18 cellular contexts compared by ENCODE assay signal in the genomic region with DNA sequence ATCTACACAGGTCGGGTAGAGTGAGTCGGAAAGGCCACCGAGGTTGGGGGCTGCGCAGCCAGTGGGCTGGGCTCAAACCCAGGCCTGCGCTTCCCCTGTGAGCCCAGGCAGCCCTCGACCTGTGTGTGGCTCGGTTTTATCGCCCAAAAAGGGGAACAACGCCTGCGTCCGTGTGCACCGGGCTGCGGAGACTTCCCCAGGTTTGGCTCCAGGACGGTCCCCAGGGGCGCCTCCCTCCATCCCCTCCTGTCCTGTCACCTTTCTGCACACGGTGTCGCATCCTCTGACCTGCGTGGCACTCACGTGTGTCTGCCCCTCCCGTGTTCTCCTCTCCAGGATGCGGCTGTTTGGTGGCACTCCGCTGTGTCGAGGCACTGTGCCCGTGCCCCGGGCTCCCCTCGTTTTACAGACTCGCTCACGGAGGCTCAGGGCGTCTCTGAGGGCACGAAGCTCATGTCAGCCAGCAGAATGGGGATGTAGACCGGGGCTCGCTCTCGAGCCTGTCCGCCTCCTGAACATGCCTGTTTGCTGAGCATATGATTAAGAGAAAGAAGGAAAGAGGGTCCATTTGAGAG.
"Had no signal": no experiment of that assay in that cellular context is flagged by ENCODE, and none has a peak within 500 bp of the region (broad histone marks: within the 10 kb centered on the region; RNA-seq: fewer than 3 reads in every experiment).

No MANE protein-coding gene starts in this region.

- H3K4me3 ChIP-seq: esophagus squamous epithelium, gastrocnemius medialis, heart left ventricle, thyroid gland had no signal

- DNase-seq: activated CD4-positive, alpha-beta T cell treated with anti-CD3 and anti-CD28 coated beads for 1 hour; activated CD4-positive, alpha-beta T cell treated with anti-CD3 and anti-CD28 coated beads, Interleukin-2, amount 50 U/mL, for 1 hour; activated T-cell treated with anti-CD3 and anti-CD28 coated beads, Interleukin-2, amount 50 U/mL, for 24 hours; aorta; effector memory CD8-positive, alpha-beta T cell; esophagus squamous epithelium; gastrocnemius medialis; heart left ventricle; stimulated activated CD4-positive, alpha-beta T cell treated with anti-CD3 and anti-CD28 coated beads, Interleukin-12 subunit alpha, Interleukin-12 subunit beta, amount 100 ng/mL, for 4 hours; stimulated activated CD4-positive, alpha-beta T cell treated with anti-CD3 and anti-CD28 coated beads, Interleukin-4, amount 100 ng/mL, for 4 hours; stimulated activated naive CD8-positive, alpha-beta T cell treated with anti-CD3 and anti-CD28 coated beads, Interleukin-15, Interleukin-2, amounts not matched to agents 100 U/mL and 50 U/mL, for 24 hours; thyroid gland; WERI-Rb-1 had no signal

- H3K27me3 Mint-ChIP-seq: activated T-cell treated with anti-CD3 and anti-CD28 coated beads, Interleukin-2, amount 50 U/mL, for 24 hours; activated T-helper 17 cell treated with anti-CD3 and anti-CD28 coated beads, Interleukin-2, amount 50 U/mL, for 72 hours; brain had no signal

- ATAC-seq: activated naive CD4-positive, alpha-beta T cell treated with anti-CD3 and anti-CD28 coated beads, Interleukin-2, amount 50 U/mL, for 72 hours; activated T-helper 17 cell treated with anti-CD3 and anti-CD28 coated beads, Interleukin-2, amount 50 U/mL, for 72 hours; effector memory CD8-positive, alpha-beta T cell; gastrocnemius medialis; stimulated activated naive CD8-positive, alpha-beta T cell treated with anti-CD3 and anti-CD28 coated beads, Interleukin-15, Interleukin-2, amounts not matched to agents 100 U/mL and 50 U/mL, for 24 hours had no signal

- H3K4me3 Mint-ChIP-seq: activated T-cell treated with anti-CD3 and anti-CD28 coated beads, Interleukin-2, amount 50 U/mL, for 24 hours; activated T-helper 17 cell treated with anti-CD3 and anti-CD28 coated beads, Interleukin-2, amount 50 U/mL, for 72 hours; brain; effector memory CD8-positive, alpha-beta T cell; memory B cell; T-helper 2 cell treated with Interferon-gamma antibody and Interleukin-4, amounts not matched to agents 5 μg/mL and 100 μg/mL, for 36 hours had no signal

- H3K27me3 ChIP-seq: esophagus squamous epithelium, heart left ventricle, thyroid gland had no signal

- H3K27ac Mint-ChIP-seq: activated T-cell treated with anti-CD3 and anti-CD28 coated beads, Interleukin-2, amount 50 U/mL, for 24 hours; activated T-helper 17 cell treated with anti-CD3 and anti-CD28 coated beads, Interleukin-2, amount 50 U/mL, for 72 hours; effector memory CD8-positive, alpha-beta T cell; memory B cell; T-helper 2 cell treated with Interferon-gamma antibody and Interleukin-4, amounts not matched to agents 5 μg/mL and 100 μg/mL, for 36 hours had no signal

- H3K36me3 ChIP-seq: esophagus squamous epithelium, gastrocnemius medialis, thyroid gland, WERI-Rb-1 had no signal

- H3K36me3 Mint-ChIP-seq: memory B cell had no signal

- H3K4me1 Mint-ChIP-seq: activated T-helper 17 cell treated with anti-CD3 and anti-CD28 coated beads, Interleukin-2, amount 50 U/mL, for 72 hours; memory B cell had no signal

- H3K27ac ChIP-seq: thyroid gland, WERI-Rb-1 had no signal

- H3K9me3 ChIP-seq: esophagus squamous epithelium, gastrocnemius medialis, heart left ventricle, thyroid gland had no signal

- H3K9me3 Mint-ChIP-seq: activated naive CD4-positive, alpha-beta T cell treated with anti-CD3 and anti-CD28 coated beads, Interleukin-2, amount 50 U/mL, for 72 hours; activated T-cell treated with anti-CD3 and anti-CD28 coated beads, Interleukin-2, amount 50 U/mL, for 24 hours; activated T-helper 17 cell treated with anti-CD3 and anti-CD28 coated beads, Interleukin-2, amount 50 U/mL, for 72 hours; effector memory CD8-positive, alpha-beta T cell; memory B cell; T-helper 2 cell treated with Interferon-gamma antibody and Interleukin-4, amounts not matched to agents 5 μg/mL and 100 μg/mL, for 36 hours had no signal
